Comparison of ENCODE assay signal across 18 cellular contexts in genomic region chr5:168860081-168860480, GRCh38.
"Had no signal": no experiment of that assay in that cellular context is flagged by ENCODE, and none has a peak within 500 bp of the region (broad histone marks: within the 10 kb centered on the region; RNA-seq: fewer than 3 reads in every experiment).

No MANE protein-coding gene starts in this region.

- H3K27ac ChIP-seq: neural progenitor cell, neutrophil, ovary, pancreas, parathyroid adenoma, prostate gland, psoas muscle, right atrium auricular region, right lobe of liver, sigmoid colon, skin epidermis, spleen had no signal

- H3K4me3 ChIP-seq: neural progenitor cell, ovary, pancreas, prostate gland, psoas muscle, right atrium auricular region, right lobe of liver, sigmoid colon, skin epidermis, smooth muscle cell, spleen had no signal

- H3K4me1 ChIP-seq: pancreas, prostate gland, psoas muscle, right atrium auricular region, right lobe of liver, sigmoid colon, spleen had no signal

- H3K36me3 ChIP-seq: neural progenitor cell, neutrophil, ovary, pancreas, prostate gland, right atrium auricular region, right lobe of liver, sigmoid colon, spleen had no signal

- H3K9me3 ChIP-seq: neutrophil, ovary, pancreas, prostate gland, psoas muscle, right atrium auricular region, right lobe of liver, sigmoid colon, spleen had no signal

- ATAC-seq: naive thymus-derived CD8-positive, alpha-beta T cell; natural killer cell; natural killer cell treated with Interleukin-12 subunit alpha and Interleukin-12 subunit beta and Interleukin-15 and Interleukin-18, amount 100 ng/mL, for 72 hours; pancreas; psoas muscle; right cardiac atrium; sciatic nerve had no signal
